ENCODE assay signal across 11 cellular contexts in the genomic region with DNA sequence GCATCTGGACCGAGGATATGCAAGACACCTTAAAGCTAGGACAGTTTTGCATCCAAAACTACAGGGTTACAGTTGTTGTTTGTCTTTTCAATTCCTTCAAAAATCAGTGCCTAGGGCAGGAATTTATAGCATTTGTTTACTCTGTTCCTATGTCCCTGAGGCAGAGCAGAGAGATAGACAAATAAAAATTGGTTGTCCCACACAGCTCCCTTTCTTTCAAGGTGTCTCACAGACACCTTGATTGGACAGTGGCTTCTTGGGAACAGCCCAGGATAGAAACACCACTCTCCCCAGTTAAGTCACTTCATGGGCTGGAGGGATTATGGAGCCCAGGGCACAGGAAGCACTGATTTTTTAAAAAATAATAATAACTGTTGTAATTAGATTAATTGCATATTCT. TPM values are rescaled to one million over a fixed set of nuclear protein-coding genes. Genes with fewer than 3 reads are reported as not detected.
"Had no signal": no experiment of that assay in that cellular context is flagged by ENCODE, and none has a peak within 500 bp of the region (broad histone marks: within the 10 kb centered on the region; RNA-seq: fewer than 3 reads in every experiment).

No MANE protein-coding gene starts in this region.

- H3K4me3 ChIP-seq: GM23248, GM23338, HAP-1 had no signal

- H3K27ac ChIP-seq: GM23248 had no signal

- H3K4me2 ChIP-seq: GM23338 had no signal

- H3K4me3 Mint-ChIP-seq: GM23338, H9, HFFc6 had no signal

- H3K9ac ChIP-seq: GM23248 had no signal

- H3K9me3 ChIP-seq: HAP-1 had no signal

- H3K9me3 Mint-ChIP-seq: GM23338, HFFc6 had no signal

- FAIRE-seq: H54 had no signal

- H3K27ac Mint-ChIP-seq: GM23338, H9, HFFc6 had no signal

- ATAC-seq: GM23338, HCT116 had no signal

- H3K36me3 ChIP-seq: HAP-1 had no signal

- DNase-seq: GM23248, GOT3, H7, H9, HCEC 1CT, HFFc6 had no signal

- H2AFZ ChIP-seq: GM23248, GM23338 had no signal

RNA-seq across cellular contexts. Expression of gene MAGEB17, which starts 8.0 kb away (rescaled TPM):
- total RNA-seq: GM23248, H4, HFFc6 had no signal
- polyA plus RNA-seq: GM23248 had no signal

RNA-seq across cellular contexts. Expression of gene GRPR, which starts 52.0 kb away (rescaled TPM):
- total RNA-seq: GM23248, H4 had no signal
